In genomic region chr4:185878633-185879032, GRCh38 we compare ENCODE assay signal across 14 cellular contexts.
A peak's percentile ranks its signal among the peaks of the same experiment; 100 is the strongest.
DNase-seq lines count a peak whose midpoint lies in the region; ATAC-seq, FAIRE-seq and TF ChIP-seq lines count a peak whose summit lies in the region.
"Had no signal": no experiment of that assay in that cellular context is flagged by ENCODE, and none has a peak within 500 bp of the region (broad histone marks: within the 10 kb centered on the region; RNA-seq: fewer than 3 reads in every experiment).

No MANE protein-coding gene starts in this region.

- ATAC-seq in GM23338 (peak; percentile 36; the same call in 1 of the 3 replicates), right cardiac atrium (peak; percentile 43 to 85)
- ATAC-seq: GM12878 had no signal

- peak overlapping the region; percentile 75 for H4K91ac ChIP-seq in H1 (replicated peaks; ENCODE audit: insufficient read length, low read length)

- no peak for DNase-seq in GM23338 (ENCODE audit: low spot score)
- DNase-seq in H1 (ENCODE audit: low read depth in 1 of 2, low spot score in 2 of 2): no peak
- peak in 2 of 3 donors; percentile 65 to 67 for DNase-seq in right cardiac atrium
- DNase-seq in neural crest cell (ENCODE audit: low read depth, low spot score): no peak
- no peak for DNase-seq in DMS114 treated with DMSO at 0.1 percent for 48 hours (lab: John Stamatoyannopoulos, UW; ENCODE audit: unreplicated experiment)
- no peak for DNase-seq in SIG-M5 treated with dmso at 0.1 percent for 504 hours (lab: John Stamatoyannopoulos, UW; ENCODE audit: unreplicated experiment)
- DNase-seq in G401 (ENCODE audit: low spot score): no peak
- no peak for DNase-seq in GM19238 (ENCODE audit: insufficient read length, low spot score)
- DNase-seq: ACHN; CD4-positive, CD25-positive, alpha-beta regulatory T cell; H9 had no signal

- no peak for TF ChIP-seq RAD21 in H1 (IDR thresholded peaks at IDR 0.05 in 1 of 2, conservative IDR thresholded peaks at IDR 0.05 in 1 of 2; ENCODE audit: low read depth in 2 of 2, low read length in 2 of 2)

- H4K20me1 ChIP-seq in GM23338 (replicated peaks; ENCODE audit: insufficient read depth) (no peaks in the 10 kb centered on the region), H1 (replicated peaks in 1 of 2; ENCODE audit: control insufficient read depth in 1 of 2, insufficient read depth in 2 of 2, low read length in 2 of 2) (no peaks in the 10 kb centered on the region)
- H4K20me1 ChIP-seq: BLaER1 treated with 17β-estradiol and CSF1 and Interleukin-3, amounts not matched to agents 10 nM and 100 nM had no signal

- H3K4me3 ChIP-seq in GM23338 (no peak overlapping the region), H1 (ENCODE audit: extremely low read depth in 1 of 4, insufficient read depth in 2 of 4, low read depth in 3 of 4, low read length in 4 of 4) (no peak overlapping the region), right cardiac atrium (ENCODE audit: low read length) (no peak overlapping the region)
- H3K4me3 ChIP-seq: BLaER1 treated with 17β-estradiol and CSF1 and Interleukin-3, amounts not matched to agents 10 nM and 100 nM; GM12878 had no signal

- peak overlapping the region; percentile 72 for H3K18ac ChIP-seq in H1 (ENCODE audit: extremely low read depth, low read length)

- H3K9me3 Mint-ChIP-seq in GM23338: no peaks in the 10 kb centered on the region; the same call in 2 of the 3 replicates
- H3K9me3 Mint-ChIP-seq in neural crest cell: peaks cover 3% of the 10 kb centered on the region

- intact Hi-C loops in right cardiac atrium (cut with DNase I): no loop called here

- POLR2A ChIA-PET in H1 (lab: Charles Lee; ENCODE audit: partially characterized antibody): no interaction called here

- H3K79me1 ChIP-seq in H1 (ENCODE audit: low read depth, low read length): no peaks in the 10 kb centered on the region

- no peaks in the 10 kb centered on the region for H3K9me3 ChIP-seq in H1 (ENCODE audit: insufficient read depth in 2 of 2, low read depth in 1 of 2, low read length in 1 of 2)
- no peaks in the 10 kb centered on the region for H3K9me3 ChIP-seq in right cardiac atrium (ENCODE audit: control insufficient read depth, low read length)

- no peak overlapping the region for H3K23ac ChIP-seq in H1 (ENCODE audit: insufficient read length)

- WGBS in H1 (ENCODE audit: extremely low coverage in 1 of 2, insufficient coverage in 1 of 2, insufficient read length in 1 of 2, insufficient replicate concordance in 2 of 2, low coverage in 1 of 2, low lambda C conversion rate in 2 of 2, missing lambda C conversion rate in 1 of 2), 2 experiments: 85% methylated on average over 14 of the region's 14 CpGs; no CpG with 5 or more reads in 1 of the 2 experiments
- 81% methylated on average over 14 of the region's 14 CpGs for WGBS in right cardiac atrium

- H2BK20ac ChIP-seq in H1 (ENCODE audit: low read length): peak overlapping the region; percentile 23; the same call in 1 of the 2 replicates

- H3K4me3 Mint-ChIP-seq in GM23338 (no peak overlapping the region), neural crest cell (no peak overlapping the region)
- H3K4me3 Mint-ChIP-seq: CD4-positive, CD25-positive, alpha-beta regulatory T cell; H9; IgD-negative memory B cell had no signal

- peak overlapping the region; percentile 40; the same call in 1 of the 2 replicates for H2AFZ ChIP-seq in GM23338
- peak overlapping the region; percentile 6; the same call in 1 of the 2 replicates for H2AFZ ChIP-seq in H1 (ENCODE audit: low read length)

- in situ Hi-C loops in G401 (cut with HindIII; ENCODE audit: low sequenced_read_pairs): no loop called here

- H3K27me3 ChIP-seq in GM23338 (ENCODE audit: insufficient read depth) (no peaks in the 10 kb centered on the region), H1 (replicated peaks in 1 of 4; ENCODE audit: control insufficient read depth in 3 of 4, extremely low read depth in 1 of 4, insufficient read depth in 3 of 4, low read length in 3 of 4) (no peaks in the 10 kb centered on the region), right cardiac atrium (ENCODE audit: control insufficient read depth, insufficient read depth) (no peaks in the 10 kb centered on the region)
- H3K27me3 ChIP-seq: BLaER1 treated with 17β-estradiol and CSF1 and Interleukin-3, amounts not matched to agents 10 nM and 100 nM had no signal

- H3K27me3 Mint-ChIP-seq in GM23338 (ENCODE audit: insufficient read depth, low read depth, poor library complexity) (peaks cover 3% of the 10 kb centered on the region), neural crest cell (ENCODE audit: low read depth) (no peaks in the 10 kb centered on the region)

- no peak for TF ChIP-seq EP300 in H1 (IDR thresholded peaks at IDR 0.05; ENCODE audit: borderline replicate concordance in 1 of 2, low read depth in 2 of 2, low read length in 2 of 2)

- no peaks in the 10 kb centered on the region for H3K36me3 ChIP-seq in GM23338 (ENCODE audit: insufficient read depth)
- H3K36me3 ChIP-seq in H1 (ENCODE audit: control insufficient read depth in 2 of 4, insufficient read depth in 4 of 4, low read length in 3 of 4): no peaks in the 10 kb centered on the region
- H3K36me3 ChIP-seq: BLaER1 treated with 17β-estradiol and CSF1 and Interleukin-3, amounts not matched to agents 10 nM and 100 nM had no signal

- H3K4me1 Mint-ChIP-seq in GM23338 (peaks cover 12% of the 10 kb centered on the region), neural crest cell (peaks cover 5% of the 10 kb centered on the region)
- H3K4me1 Mint-ChIP-seq: CD4-positive, CD25-positive, alpha-beta regulatory T cell had no signal

- H3K36me3 Mint-ChIP-seq in GM23338 (ENCODE audit: low read depth) (no peaks in the 10 kb centered on the region), neural crest cell (ENCODE audit: low read depth) (peaks cover 3% of the 10 kb centered on the region)
- H3K36me3 Mint-ChIP-seq: CD4-positive, CD25-positive, alpha-beta regulatory T cell; IgD-negative memory B cell had no signal

- H2BK15ac ChIP-seq in H1 (ENCODE audit: low read length): peak overlapping the region; percentile 62; the same call in 1 of the 2 replicates

- TF ChIP-seq CTCF in GM23338 (conservative IDR thresholded peaks at IDR 0.05; ENCODE audit: low read depth in 2 of 2) (no peak), H1 (IDR thresholded peaks at IDR 0.05; ENCODE audit: control extremely low read depth in 1 of 3, insufficient read depth in 1 of 3, low read depth in 1 of 3, low read length in 3 of 3) (no peak), neural crest cell (conservative IDR thresholded peaks at IDR 0.05) (no peak)

- H3K4me1 ChIP-seq in GM23338 (ENCODE audit: insufficient read depth) (peaks cover 11% of the 10 kb centered on the region; the same call in 1 of the 2 replicates), H1 (replicated peaks in 1 of 4; ENCODE audit: control insufficient read depth in 3 of 4, insufficient read depth in 4 of 4, low read length in 3 of 4) (peaks cover 0 to 4% (median 2%) of the 10 kb centered on the region in 4 experiments; a peak in 3 of 7 replicates), right cardiac atrium (ENCODE audit: control insufficient read depth, insufficient read depth, low read length) (no peaks in the 10 kb centered on the region)

- H2BK120ac ChIP-seq in H1 (replicated peaks; ENCODE audit: low read depth, low read length): no peak overlapping the region

- no peak overlapping the region for H3K27ac Mint-ChIP-seq in GM23338
- H3K27ac Mint-ChIP-seq in neural crest cell (ENCODE audit: unreplicated experiment): peak overlapping the region; percentile 79
- H3K27ac Mint-ChIP-seq: CD4-positive, CD25-positive, alpha-beta regulatory T cell had no signal

- peak overlapping the region; percentile 26; the same call in 1 of the 2 replicates for H2BK5ac ChIP-seq in H1 (ENCODE audit: low read depth, low read length)

- H4K5ac ChIP-seq in H1 (ENCODE audit: insufficient read length, low read depth, low read length): no peak overlapping the region

- no peaks in the 10 kb centered on the region for H3K9me2 ChIP-seq in GM23338 (ENCODE audit: insufficient read depth)

- H3K27ac ChIP-seq in GM23338 (ENCODE audit: low read depth): no peak overlapping the region
- no peak overlapping the region for H3K27ac ChIP-seq in H1 (ENCODE audit: low read depth, low read length)
- no peak overlapping the region for H3K27ac ChIP-seq in right cardiac atrium (ENCODE audit: low read length)
- H3K27ac ChIP-seq: BLaER1 treated with 17β-estradiol and CSF1 and Interleukin-3, amounts not matched to agents 10 nM and 100 nM had no signal

- H3K9ac ChIP-seq in H1 (replicated peaks in 1 of 4; ENCODE audit: extremely low read depth in 1 of 4, low read depth in 3 of 4, low read length in 3 of 4): no peak overlapping the region
- H3K9ac ChIP-seq: BLaER1 treated with 17β-estradiol and CSF1 and Interleukin-3, amounts not matched to agents 10 nM and 100 nM had no signal

- H3K4ac ChIP-seq in H1 (replicated peaks; ENCODE audit: insufficient read length, low read depth, low read length): no peak overlapping the region

- H3K23me2 ChIP-seq in H1 (ENCODE audit: low read depth, low read length): no peaks in the 10 kb centered on the region

- peak overlapping the region; percentile 76 for H4K8ac ChIP-seq in H1 (ENCODE audit: extremely low read depth, insufficient read depth, low read length)

- peak overlapping the region; percentile 72; the same call in 1 of the 2 replicates for H2BK12ac ChIP-seq in H1 (ENCODE audit: low read depth, low read length)

- no peak overlapping the region for H3K14ac ChIP-seq in H1 (ENCODE audit: insufficient read length)

- no peak overlapping the region for H3K56ac ChIP-seq in H1 (replicated peaks; ENCODE audit: insufficient read length, low read depth, low read length)

- TF ChIP-seq POLR2A in H1 (IDR thresholded peaks at IDR 0.05; ENCODE audit: control extremely low read depth in 1 of 2, low read depth in 2 of 2, low read length in 2 of 2): no peak

- peak overlapping the region; percentile 78; the same call in 1 of the 2 replicates for H2AK5ac ChIP-seq in H1 (ENCODE audit: low read depth, low read length)

- H3K4me2 ChIP-seq in GM23338 (no peak overlapping the region), H1 (ENCODE audit: insufficient read depth in 1 of 2, low read depth in 2 of 2, low read length in 2 of 2) (no peak overlapping the region)
- H3K4me2 ChIP-seq: BLaER1 treated with 17β-estradiol and CSF1 and Interleukin-3, amounts not matched to agents 10 nM and 100 nM had no signal

- no peaks in the 10 kb centered on the region for H3F3A ChIP-seq in GM23338 (replicated peaks; ENCODE audit: low read depth)

- CTCF ChIA-PET in H1 (lab: Charles Lee; ENCODE audit: partially characterized antibody): no interaction called here

- no peaks in the 10 kb centered on the region for H3K79me2 ChIP-seq in GM23338 (replicated peaks; ENCODE audit: insufficient read depth)
- no peaks in the 10 kb centered on the region for H3K79me2 ChIP-seq in H1 (ENCODE audit: control insufficient read depth in 1 of 2, insufficient read depth in 2 of 2, low read length in 2 of 2)

- no peak for FAIRE-seq in H1 (lab: Jason Lieb, UNC)
- FAIRE-seq: GM12878 had no signal

TF ChIP-seq in GM23338, 12 proteins besides CTCF, POLR2A, EP300 and RAD21 (continues in another document):
- no peak for TF ChIP-seq ZNF114 (CRISPR knock-in tag; IDR thresholded peaks at IDR 0.05)
- no peak for TF ChIP-seq EZH2phosphoT487 (IDR thresholded peaks at IDR 0.05; ENCODE audit: unreplicated experiment)

TF ChIP-seq in H1, 55 proteins besides CTCF, POLR2A, EP300 and RAD21 (continues in another document):
- TF ChIP-seq RXRA (IDR thresholded peaks at IDR 0.05; ENCODE audit: insufficient read depth, low read depth, low read length) (no peak), MAFK (IDR thresholded peaks at IDR 0.05; ENCODE audit: low read depth, low read length) (no peak)

Comparison
In these comparisons a context has a peak if more than half of its experiments do, and no peak if none do; other contexts are left out.
1. DNase-seq: peak in right cardiac atrium (2 of 3); none in GM23338 (single experiment), H1 (0 of 2), neural crest cell (single experiment), DMS114 treated with DMSO at 0.1 percent for 48 hours (single experiment), SIG-M5 treated with dmso at 0.1 percent for 504 hours (single experiment), G401 (single experiment) and GM19238 (single experiment).